ENCODE assay signal across 13 cellular contexts in the genomic region with DNA sequence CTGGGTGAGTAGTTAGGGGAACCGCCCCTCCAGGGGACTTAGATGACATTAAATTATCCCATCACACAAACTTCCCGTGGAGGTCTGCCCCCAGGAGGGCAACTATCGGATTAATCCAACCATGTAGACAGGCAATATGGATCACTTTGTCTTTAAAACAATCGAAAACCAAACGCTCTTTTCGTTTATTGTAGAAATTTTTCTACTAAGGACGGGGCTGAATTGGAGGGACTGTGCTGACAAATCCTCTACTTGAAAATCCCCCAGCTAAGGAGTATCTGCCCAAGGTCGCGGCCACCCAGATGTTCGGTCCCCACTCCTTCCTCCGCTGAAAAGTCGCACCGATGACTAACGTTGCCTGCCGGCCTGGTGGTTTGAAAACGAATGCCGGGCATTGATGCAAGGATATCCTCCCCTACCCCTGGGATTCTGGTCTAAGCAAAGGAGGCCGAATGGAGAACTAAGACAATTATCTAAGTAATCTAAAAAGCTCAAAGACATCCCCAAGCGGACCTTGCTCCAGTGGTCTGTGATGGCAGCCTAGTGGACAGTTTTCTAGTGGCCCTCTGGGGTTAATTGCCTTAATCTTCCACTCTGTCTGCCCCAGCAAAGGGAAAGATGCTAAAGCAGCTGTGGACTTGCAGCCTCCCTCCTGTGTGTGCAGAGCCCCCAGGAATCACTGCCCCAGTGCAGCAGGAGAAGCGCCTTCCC. TPM values are rescaled to one million over a fixed set of nuclear protein-coding genes. Genes with fewer than 3 reads are reported as not detected.
DNase-seq lines count a peak whose midpoint lies in the region; ATAC-seq and TF ChIP-seq lines count a peak whose summit lies in the region.
"Had no signal": no experiment of that assay in that cellular context is flagged by ENCODE, and none has a peak within 500 bp of the region (broad histone marks: within the 10 kb centered on the region; RNA-seq: fewer than 3 reads in every experiment).

No MANE protein-coding gene starts in this region.

- H3K27me3 ChIP-seq in sigmoid colon: peaks cover 63 to 92% (median 83%) of the 10 kb centered on the region in 3 donors

- H3K36me3 ChIP-seq in sigmoid colon: no peaks in the 10 kb centered on the region
- H3K36me3 ChIP-seq: right atrium auricular region had no signal

- WGBS in sigmoid colon, 2 donors: 8 to 11% methylated on average over 20 of the region's 20 CpGs

- H3K4me3 Mint-ChIP-seq in T-helper 1 cell treated with Interleukin-12 subunit alpha and Interleukin-12 subunit beta and Interleukin-4 antibody, amounts not matched to agents 30 μg/mL and 1 μg/mL, for 36 hours: no peak overlapping the region
- peak overlapping the region; percentile 78 for H3K4me3 Mint-ChIP-seq in glutamatergic neuron (ENCODE audit: unreplicated experiment)

- H3K27ac Mint-ChIP-seq in T-helper 1 cell treated with Interleukin-12 subunit alpha and Interleukin-12 subunit beta and Interleukin-4 antibody, amounts not matched to agents 30 μg/mL and 1 μg/mL, for 36 hours: peak overlapping the region; percentile 9
- no peak overlapping the region for H3K27ac Mint-ChIP-seq in glutamatergic neuron (ENCODE audit: unreplicated experiment)
- H3K27ac Mint-ChIP-seq: activated naive CD4-positive, alpha-beta T cell treated with anti-CD3 and anti-CD28 coated beads, Interleukin-2, amount 50 U/mL, for 72 hours had no signal

- H3K9me3 Mint-ChIP-seq in T-helper 1 cell treated with Interleukin-12 subunit alpha and Interleukin-12 subunit beta and Interleukin-4 antibody, amounts not matched to agents 30 μg/mL and 1 μg/mL, for 36 hours: no peaks in the 10 kb centered on the region
- H3K9me3 Mint-ChIP-seq in glutamatergic neuron (ENCODE audit: unreplicated experiment): peaks cover 14% of the 10 kb centered on the region
- H3K9me3 Mint-ChIP-seq: activated naive CD4-positive, alpha-beta T cell treated with anti-CD3 and anti-CD28 coated beads, Interleukin-2, amount 50 U/mL, for 72 hours had no signal

- no peak overlapping the region for H3K27ac ChIP-seq in sigmoid colon
- H3K27ac ChIP-seq: HL-60, right atrium auricular region had no signal

- TF ChIP-seq CTCF in glutamatergic neuron (IDR thresholded peaks at IDR 0.05; ENCODE audit: partially characterized antibody, unreplicated experiment): no peak
- no peak for TF ChIP-seq CTCF in sigmoid colon (IDR thresholded peaks at IDR 0.05)

- H3K27me3 Mint-ChIP-seq in T-helper 1 cell treated with Interleukin-12 subunit alpha and Interleukin-12 subunit beta and Interleukin-4 antibody, amounts not matched to agents 30 μg/mL and 1 μg/mL, for 36 hours (ENCODE audit: low read depth): peaks cover 73% of the 10 kb centered on the region
- peaks cover 15% of the 10 kb centered on the region for H3K27me3 Mint-ChIP-seq in glutamatergic neuron (ENCODE audit: unreplicated experiment)

- H3K4me3 ChIP-seq in sigmoid colon: no peak overlapping the region

- H3K4me1 ChIP-seq in sigmoid colon: peaks cover 0 to 57% (median 40%) of the 10 kb centered on the region in 4 donors

- no peak for TF ChIP-seq EP300 in sigmoid colon (IDR thresholded peaks at IDR 0.05)

- peaks cover 17% of the 10 kb centered on the region for H3K4me1 Mint-ChIP-seq in T-helper 1 cell treated with Interleukin-12 subunit alpha and Interleukin-12 subunit beta and Interleukin-4 antibody, amounts not matched to agents 30 μg/mL and 1 μg/mL, for 36 hours (ENCODE audit: low read depth)
- H3K4me1 Mint-ChIP-seq in glutamatergic neuron (ENCODE audit: low read depth, unreplicated experiment): peaks cover 20% of the 10 kb centered on the region

- no peak for ATAC-seq in GM19463 (IDR thresholded peaks at IDR 0.05; ENCODE audit: unreplicated experiment)
- ATAC-seq in activated CD4-positive, CD25-positive, alpha-beta regulatory T cell treated with anti-CD3 and anti-CD28 coated beads, Interleukin-2, amount 50 U/mL, for 24 hours: no peak
- ATAC-seq in HG02610 (IDR thresholded peaks at IDR 0.05; ENCODE audit: unreplicated experiment): no peak
- ATAC-seq: activated naive CD4-positive, alpha-beta T cell treated with anti-CD3 and anti-CD28 coated beads, Interleukin-2, amount 50 U/mL, for 72 hours had no signal

- intact Hi-C loops in sigmoid colon (cut with DNase I): loop anchor here (2.0 to 5.0 kb wide), 2 partner anchors 591 to 641 kb away; partner anchors contain the start of gene GMDS

- DNase-seq in T-helper 1 cell (no peak), MV-4-11 (lab: John Stamatoyannopoulos, UW) (peak; percentile 20), glutamatergic neuron (no peak), sigmoid colon (peak; percentile 65)
- DNase-seq: NCI-H1436, T1000 had no signal

- no peak for TF ChIP-seq POLR2A in sigmoid colon (IDR thresholded peaks at IDR 0.05)

- peaks cover 1% of the 10 kb centered on the region for H3K36me3 Mint-ChIP-seq in T-helper 1 cell treated with Interleukin-12 subunit alpha and Interleukin-12 subunit beta and Interleukin-4 antibody, amounts not matched to agents 30 μg/mL and 1 μg/mL, for 36 hours (ENCODE audit: low read depth)
- no peaks in the 10 kb centered on the region for H3K36me3 Mint-ChIP-seq in glutamatergic neuron (ENCODE audit: unreplicated experiment)
- H3K36me3 Mint-ChIP-seq: activated naive CD4-positive, alpha-beta T cell treated with anti-CD3 and anti-CD28 coated beads, Interleukin-2, amount 50 U/mL, for 72 hours had no signal

- H3K9me3 ChIP-seq in sigmoid colon: no peaks in the 10 kb centered on the region
- H3K9me3 ChIP-seq: right atrium auricular region had no signal

RNA-seq across cellular contexts. Expression of gene FOXC1, which starts 3.7 kb away (rescaled TPM):
- 3.3 TPM for total RNA-seq in glutamatergic neuron (ENCODE audit: unreplicated experiment)
- 1 to 10 TPM; 1.5 to 3.0 (median 1.8) TPM for total RNA-seq in sigmoid colon
- under 1 TPM in 2 of 3 donors, not detected in 1; 0.60 to 0.70 TPM for polyA plus RNA-seq in sigmoid colon

Comparison
In these comparisons a context has a peak if more than half of its experiments do, and no peak if none do; other contexts are left out.
1. DNase-seq: peak in MV-4-11 (single experiment) and sigmoid colon (single experiment); none in T-helper 1 cell (0 of 5) and glutamatergic neuron (single experiment).